Comparison of ENCODE assay signal across 26 cellular contexts in genomic region chr20:61096463-61096862, GRCh38.
"Had no signal": no experiment of that assay in that cellular context is flagged by ENCODE, and none has a peak within 500 bp of the region (broad histone marks: within the 10 kb centered on the region; RNA-seq: fewer than 3 reads in every experiment).

No MANE protein-coding gene starts in this region.

- H3K4me3 ChIP-seq: stomach, suprapubic skin, testis, thoracic aorta, tibial artery, tibial nerve, transverse colon, upper lobe of left lung, upper lobe of right lung, uterus, vagina had no signal

- H3K9me3 ChIP-seq: testis, transverse colon, upper lobe of right lung, uterus, vagina had no signal

- H3K27me3 ChIP-seq: testis, tibial artery, tibial nerve, transverse colon, upper lobe of left lung, upper lobe of right lung, uterus, vagina had no signal

- FAIRE-seq: urothelium cell line had no signal

- H3K4me1 ChIP-seq: stomach, suprapubic skin, tibial artery, transverse colon, upper lobe of left lung, upper lobe of right lung, uterus, vagina had no signal

- ATAC-seq: stimulated activated effector memory CD8-positive, alpha-beta T cell treated with anti-CD3 and anti-CD28 coated beads, Interleukin-12 subunit alpha, Interleukin-12 subunit beta, amount 100 ng/mL, for 72 hours; stimulated activated memory B cell treated with anti-CD40 and anti-IgM and Interleukin-4, amounts not matched to agents 10 μg/mL and 1 μg/mL and 100 μg/mL, for 72 hours; stimulated activated naive B cell treated with anti-CD40 and anti-IgM and Interleukin-4, amounts not matched to agents 10 μg/mL and 1 μg/mL and 100 μg/mL, for 72 hours; stimulated activated naive CD8-positive, alpha-beta T cell treated with anti-CD3 and anti-CD28 coated beads, Interleukin-15, amount 100 ng/mL, for 72 hours; stimulated activated naive CD8-positive, alpha-beta T cell treated with anti-CD3 and anti-CD28 coated beads, Interleukin-15, Interleukin-2, amounts not matched to agents 100 U/mL and 50 U/mL, for 24 hours; upper lobe of right lung had no signal

- H3K36me3 ChIP-seq: stomach, suprapubic skin, thoracic aorta, tibial artery, tibial nerve, transverse colon, upper lobe of left lung, upper lobe of right lung, uterus, vagina had no signal

- H3K27ac ChIP-seq: stomach, suprapubic skin, testis, thoracic aorta, tibial artery, tibial nerve, transverse colon, upper lobe of left lung, upper lobe of right lung, uterus, vagina had no signal

- DNase-seq: stimulated activated CD4-positive, alpha-beta T cell treated with anti-CD3 and anti-CD28 coated beads, Interleukin-2, amount 100 ng/mL, for 48 hours; stimulated activated CD4-positive, alpha-beta T cell treated with anti-CD3 and anti-CD28 coated beads, Interleukin-4, amount 100 ng/mL, for 1 hour; stimulated activated CD4-positive, alpha-beta T cell treated with anti-CD3 and anti-CD28 coated beads, Interleukin-4, amount 100 ng/mL, for 24 hours; stimulated activated CD4-positive, alpha-beta T cell treated with anti-CD3 and anti-CD28 coated beads, Interleukin-4, amount 100 ng/mL, for 4 hours; stimulated activated CD8-positive, alpha-beta memory T cell treated with anti-CD3 and anti-CD28 coated beads, Interleukin-4, amount 100 ng/mL, for 48 hours; stimulated activated naive B cell treated with anti-CD40 and anti-IgM and Interleukin-4, amounts not matched to agents 10 μg/mL and 1 μg/mL and 100 μg/mL, for 72 hours; stimulated activated naive CD4-positive, alpha-beta T cell; stimulated activated naive CD4-positive, alpha-beta T cell treated with Interleukin-2 at 50 U/mL for 16 hours; stimulated activated naive CD8-positive, alpha-beta T cell treated with anti-CD3 and anti-CD28 coated beads, Interleukin-15, amount 100 ng/mL, for 72 hours; stimulated activated naive CD8-positive, alpha-beta T cell treated with anti-CD3 and anti-CD28 coated beads, Interleukin-15, Interleukin-2, amounts not matched to agents 100 U/mL and 50 U/mL, for 24 hours; stomach; substantia nigra; testis; tibial artery; transverse colon; trophoblast cell; upper lobe of left lung; upper lobe of right lung; uterus had no signal
